ENCODE assay signal across 1 cellular context in the genomic region with DNA sequence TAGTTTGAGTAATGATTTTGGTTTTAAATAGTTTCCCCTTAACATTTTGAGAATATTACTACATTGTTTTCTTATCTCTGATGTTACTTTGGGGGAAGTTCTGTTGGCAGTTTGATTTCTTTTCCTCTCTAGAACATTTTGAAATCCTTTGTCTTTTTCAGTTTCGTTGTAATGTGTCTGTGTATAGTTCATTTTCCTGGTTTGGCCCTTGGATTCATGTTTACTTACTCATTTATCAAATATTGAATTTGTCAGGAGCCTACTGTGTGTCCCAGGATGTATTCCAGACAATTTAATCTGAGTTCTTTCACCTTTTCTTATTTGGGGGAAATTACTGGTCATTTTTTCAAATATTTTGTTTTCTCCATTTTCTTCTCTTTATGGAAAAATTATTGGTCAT.
TF ChIP-seq lines count a peak whose summit lies in the region.

No MANE protein-coding gene starts in this region.

TF ChIP-seq in endothelial cell of umbilical vein, 7 proteins besides CTCF, POLR2A, EP300 and RAD21:
- TF ChIP-seq POLR2AphosphoS5 (IDR thresholded peaks at IDR 0.05; ENCODE audit: insufficient read depth, low read depth, low read length) (no peak), JUN (IDR thresholded peaks at IDR 0.05; ENCODE audit: borderline replicate concordance, insufficient read depth, insufficient read length, low read depth) (no peak), FOS (IDR thresholded peaks at IDR 0.05; ENCODE audit: borderline replicate concordance, insufficient read depth, low read length) (no peak), GATA2 (IDR thresholded peaks at IDR 0.05; ENCODE audit: insufficient read depth, insufficient read length, low read depth, low read length) (no peak), MYC (IDR thresholded peaks at IDR 0.05; ENCODE audit: low read depth, low read length) (no peak), EZH2 (IDR thresholded peaks at IDR 0.05; ENCODE audit: borderline replicate concordance, low read depth, low read length, severe bottlenecking) (no peak)
- TF ChIP-seq, protein P1, sequence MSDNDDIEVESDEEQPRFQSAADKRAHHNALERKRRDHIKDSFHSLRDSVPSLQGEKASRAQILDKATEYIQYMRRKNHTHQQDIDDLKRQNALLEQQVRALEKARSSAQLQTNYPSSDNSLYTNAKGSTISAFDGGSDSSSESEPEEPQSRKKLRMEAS (IDR thresholded peaks at IDR 0.05; ENCODE audit: insufficient read depth, insufficient read length), result no peak
